ENCODE assay signal across 8 cellular contexts in genomic region chr10:58334817-58335305, GRCh38. TPM values are rescaled to one million over a fixed set of nuclear protein-coding genes. Genes with fewer than 3 reads are reported as not detected.
DNase-seq lines count a peak whose midpoint lies in the region; ATAC-seq and TF ChIP-seq lines count a peak whose summit lies in the region.

UBE2D1 (plus strand) TSS chr10:58335006; CDS start chr10:58335202, 196 bp downstream.

- POLR2A ChIA-PET in AG04450 (lab: Yijun Ruan, JAX) = interaction anchor here (0.5 to 2.1 kb wide), 5 partner anchors 8 to 193 kb away, joined by 3 to 13 read pairs (median 6); partner anchors contain the start of gene TFAM
- POLR2A ChIA-PET in activated CD4-positive, alpha-beta T cell treated with anti-CD3 and anti-CD28 coated beads for 36 hours (lab: Charles Lee) = no interaction called here

- DNase-seq in AG04450 (ENCODE audit: low read depth, low spot score) = no peak
- DNase-seq in NCI-H226 = peak; percentile 67
- DNase-seq in activated CD4-positive, alpha-beta T cell treated with anti-CD3 and anti-CD28 coated beads for 36 hours = peak; percentile 92
- DNase-seq in kidney tubule cell (ENCODE audit: low spot score) = peak; percentile 85
- DNase-seq in stimulated activated CD4-positive, alpha-beta T cell treated with anti-CD3 and anti-CD28 coated beads, Interleukin-1b, Interleukin-23, amount 100 ng/mL, for 4 hours (ENCODE audit: low read depth in 2 of 2) = peak; percentile 80 to 87

- peak within 1 kb of the TSS; percentile 87 for H3K27ac Mint-ChIP-seq in activated CD4-positive, alpha-beta T cell treated with anti-CD3 and anti-CD28 coated beads for 36 hours

- TF ChIP-seq CTCF in AG04450 (IDR thresholded peaks at IDR 0.05; ENCODE audit: low read depth, low read length) = no peak; the same call in 1 of the 2 replicates

- H3K4me3 ChIP-seq in AG04450 (ENCODE audit: low read depth, low read length) = peak within 1 kb of the TSS; percentile 77

- H3K27me3 Mint-ChIP-seq in activated CD4-positive, alpha-beta T cell treated with anti-CD3 and anti-CD28 coated beads for 36 hours = peaks cover 7% of the 10 kb centered on the region

- H3K27me3 ChIP-seq in AG04450 (ENCODE audit: control insufficient read depth, insufficient read depth, low read length) = peaks cover 1% of the 10 kb centered on the region

- intact Hi-C loops in activated CD4-positive, alpha-beta T cell treated with anti-CD3 and anti-CD28 coated beads for 36 hours (cut with DNase I, micrococcal nuclease) = loop anchor here (1.0 to 5.0 kb wide), 5 partner anchors 36 to 67 kb away; partner anchors contain the start of genes TFAM (in 2 of the 2) and CISD1 (in 1 of the 2)

- peak within 1 kb of the TSS; percentile 87 for H3K4me3 Mint-ChIP-seq in activated CD4-positive, alpha-beta T cell treated with anti-CD3 and anti-CD28 coated beads for 36 hours

- H3K27ac ChIP-seq in AG04450 (ENCODE audit: low read depth, low read length) (no peak within 1 kb of the TSS), cingulate gyrus (ENCODE audit: low read depth, low read length) (peak within 1 kb of the TSS; percentile 6)

- ATAC-seq in GM18868 (IDR thresholded peaks at IDR 0.05; ENCODE audit: unreplicated experiment) = peak; percentile 98
- ATAC-seq in HG03103 (IDR thresholded peaks at IDR 0.05; ENCODE audit: low read depth, unreplicated experiment) = peak; percentile 98
- ATAC-seq in activated CD4-positive, alpha-beta T cell treated with anti-CD3 and anti-CD28 coated beads for 36 hours = peak; percentile 97

- CTCF ChIA-PET in AG04450 (lab: Charles Lee) = interaction anchor here (2.0 kb wide), 1 partner anchor 50 kb away, joined by 6 read pairs; the partner anchor contains the start of gene TFAM
- CTCF ChIA-PET in activated CD4-positive, alpha-beta T cell treated with anti-CD3 and anti-CD28 coated beads for 36 hours (lab: Charles Lee) = interaction anchor here (2.0 kb wide), 1 partner anchor 50 kb away, joined by 9 read pairs; the partner anchor contains the start of gene TFAM

- H3K9me3 ChIP-seq in AG04450 (ENCODE audit: control insufficient read depth, insufficient read depth, low read length) = no peaks in the 10 kb centered on the region

- H3K36me3 Mint-ChIP-seq in activated CD4-positive, alpha-beta T cell treated with anti-CD3 and anti-CD28 coated beads for 36 hours (ENCODE audit: low read depth) = peaks cover 10% of the 10 kb centered on the region

- peaks cover 36% of the 10 kb centered on the region for H3K4me1 Mint-ChIP-seq in activated CD4-positive, alpha-beta T cell treated with anti-CD3 and anti-CD28 coated beads for 36 hours

- no peaks in the 10 kb centered on the region for H3K9me3 Mint-ChIP-seq in activated CD4-positive, alpha-beta T cell treated with anti-CD3 and anti-CD28 coated beads for 36 hours (ENCODE audit: low read depth)

RNA-seq across cellular contexts. Expression of gene UBE2D1, which starts in this region (rescaled TPM):
- 24.3 and 36.1 TPM in 2 replicates for polyA plus RNA-seq in AG04450 (2011; rRNA removed)
- polyA minus RNA-seq in AG04450 (2011; rRNA and poly(A)+ RNA removed) = 6.6 and 11.9 TPM in 2 replicates
- 10 to 100 TPM; 12.7 to 15.3 TPM for total RNA-seq in activated CD4-positive, alpha-beta T cell treated with anti-CD3 and anti-CD28 coated beads for 36 hours
